Comparison of ENCODE assay signal across 20 cellular contexts in the genomic region with DNA sequence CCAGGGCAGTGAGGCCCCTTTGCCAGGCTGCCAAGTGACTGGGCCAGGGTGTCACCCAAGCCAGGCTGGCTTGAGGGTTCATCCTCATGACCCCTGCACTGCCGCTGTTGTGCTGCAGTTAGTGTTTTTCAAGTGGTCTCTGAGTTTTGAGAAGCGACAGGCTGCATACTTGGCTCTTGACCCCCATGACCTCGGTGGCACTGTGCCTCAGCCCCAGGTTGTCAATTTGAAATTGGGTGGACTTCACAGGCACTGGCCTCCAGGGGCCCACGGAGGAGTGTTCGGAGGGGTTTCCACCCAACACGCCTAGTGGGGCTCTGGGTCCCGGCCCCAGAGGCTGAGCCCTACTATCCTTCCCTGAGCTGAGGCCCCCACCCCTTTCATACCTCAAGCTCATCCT.
"Had no signal": no experiment of that assay in that cellular context is flagged by ENCODE, and none has a peak within 500 bp of the region (broad histone marks: within the 10 kb centered on the region; RNA-seq: fewer than 3 reads in every experiment).

No MANE protein-coding gene starts in this region.

- ATAC-seq: naive thymus-derived CD4-positive, alpha-beta T cell; pancreas; sciatic nerve; stimulated activated memory B cell treated with anti-CD40 and anti-IgM and Interleukin-4, amounts not matched to agents 10 μg/mL and 1 μg/mL and 100 μg/mL, for 72 hours; stimulated activated naive CD8-positive, alpha-beta T cell treated with anti-CD3 and anti-CD28 coated beads, Interleukin-15, Interleukin-2, amounts not matched to agents 100 U/mL and 50 U/mL, for 24 hours had no signal

- FAIRE-seq: endothelial cell of umbilical vein, kidney, pancreas had no signal

- H3K4me3 ChIP-seq: colonic mucosa, esophagus muscularis mucosa, pancreas, thoracic aorta, transverse colon had no signal

- H3K9me3 Mint-ChIP-seq: central memory CD8-positive, alpha-beta T cell; dendritic cell treated with granulocyte-macrophage colony-stimulating factor and Interleukin-4, amounts not matched to agents 40 ng/mL and 50 ng/mL, for 4 days; nephron; stimulated activated memory B cell treated with anti-CD40 and anti-IgM and Interleukin-4, amounts not matched to agents 10 μg/mL and 1 μg/mL and 100 μg/mL, for 72 hours had no signal

- H3K27me3 Mint-ChIP-seq: central memory CD8-positive, alpha-beta T cell; dendritic cell treated with granulocyte-macrophage colony-stimulating factor and Interleukin-4, amounts not matched to agents 40 ng/mL and 50 ng/mL, for 4 days; naive thymus-derived CD4-positive, alpha-beta T cell; stimulated activated memory B cell treated with anti-CD40 and anti-IgM and Interleukin-4, amounts not matched to agents 10 μg/mL and 1 μg/mL and 100 μg/mL, for 72 hours had no signal

- DNase-seq: colonic mucosa; effector memory CD4-positive, alpha-beta T cell; foreskin melanocyte; kidney; mesenchymal stem cell; midbrain; naive thymus-derived CD4-positive, alpha-beta T cell; occipital lobe; stimulated activated CD4-positive, alpha-beta T cell treated with anti-CD3 and anti-CD28 coated beads, Interleukin-4, amount 100 ng/mL, for 4 hours; stimulated activated naive CD8-positive, alpha-beta T cell treated with anti-CD3 and anti-CD28 coated beads, Interleukin-15, Interleukin-2, amounts not matched to agents 100 U/mL and 50 U/mL, for 24 hours; transverse colon had no signal

- H3K9me3 ChIP-seq: colonic mucosa, esophagus muscularis mucosa, pancreas, thoracic aorta, transverse colon had no signal

- H3K27ac Mint-ChIP-seq: dendritic cell treated with granulocyte-macrophage colony-stimulating factor and Interleukin-4, amounts not matched to agents 40 ng/mL and 50 ng/mL, for 4 days; stimulated activated memory B cell treated with anti-CD40 and anti-IgM and Interleukin-4, amounts not matched to agents 10 μg/mL and 1 μg/mL and 100 μg/mL, for 72 hours had no signal

- H3K4me1 ChIP-seq: colonic mucosa had no signal

- H3K27me3 ChIP-seq: colonic mucosa, esophagus muscularis mucosa, pancreas, transverse colon had no signal

- H3K27ac ChIP-seq: colonic mucosa, pancreas, thoracic aorta had no signal

- H3K4me3 Mint-ChIP-seq: central memory CD8-positive, alpha-beta T cell; dendritic cell treated with granulocyte-macrophage colony-stimulating factor and Interleukin-4, amounts not matched to agents 40 ng/mL and 50 ng/mL, for 4 days; naive thymus-derived CD4-positive, alpha-beta T cell; nephron; stimulated activated memory B cell treated with anti-CD40 and anti-IgM and Interleukin-4, amounts not matched to agents 10 μg/mL and 1 μg/mL and 100 μg/mL, for 72 hours had no signal

- H3K36me3 ChIP-seq: colonic mucosa, thoracic aorta, transverse colon had no signal
